Comparison of ENCODE assay signal across 1 cellular context in genomic region chr16:69105501-69106361, GRCh38.
TF ChIP-seq lines count a peak whose summit lies in the region.

Gene HAS3 (plus strand): TSS chr16:69105653. CDS start chr16:69109396, 3,743 bp downstream.

TF ChIP-seq in HepG2, 621 proteins besides CTCF, POLR2A, EP300 and RAD21 (continued from another document):
- peak; percentile 34 for TF ChIP-seq XRCC5 (optimal IDR thresholded peaks at IDR 0.05; ENCODE audit: low read length)
- TF ChIP-seq ZNF639 (CRISPR knock-in tag; conservative IDR thresholded peaks at IDR 0.05), result no peak
- peak; percentile 58 for TF ChIP-seq POLR2G (IDR thresholded peaks at IDR 0.05; ENCODE audit: low read depth, low read length)
- no peak for TF ChIP-seq ZNF761 (CRISPR knock-in tag; conservative IDR thresholded peaks at IDR 0.05)
- 0 out of 2 replicates have a peak, but pooled peaks have one; percentile 33 for TF ChIP-seq ZNF839 (CRISPR knock-in tag; IDR thresholded peaks at IDR 0.05; ENCODE audit: borderline replicate concordance)
- TF ChIP-seq ELF3 (CRISPR knock-in tag; IDR thresholded peaks at IDR 0.05), result no peak
- peak; percentile 39 for TF ChIP-seq HNRNPK (IDR thresholded peaks at IDR 0.05; ENCODE audit: low read depth, low read length, poor library complexity, severe bottlenecking)
- peak; percentile 43; the same call in 1 of the 2 replicates for TF ChIP-seq ZNF572 (CRISPR knock-in tag; IDR thresholded peaks at IDR 0.05)
- TF ChIP-seq ZBTB44 (CRISPR knock-in tag; IDR thresholded peaks at IDR 0.05), result no peak
- peak; percentile 53; the same call in 1 of the 2 replicates for TF ChIP-seq BORCS8-MEF2B (CRISPR knock-in tag; IDR thresholded peaks at IDR 0.05)
- TF ChIP-seq RXRA (CRISPR knock-in tag; IDR thresholded peaks at IDR 0.05), result peak; percentile 33; the same call in 1 of the 2 replicates
- TF ChIP-seq ZMYM4 (CRISPR knock-in tag; IDR thresholded peaks at IDR 0.05), result peak; percentile 20; the same call in 1 of the 2 replicates
- no peak for TF ChIP-seq ZNF460 (CRISPR knock-in tag; IDR thresholded peaks at IDR 0.05; ENCODE audit: borderline replicate concordance)
- TF ChIP-seq GLI4 (CRISPR knock-in tag; IDR thresholded peaks at IDR 0.05; ENCODE audit: borderline replicate concordance), result no peak
- peak; percentile 53; the same call in 1 of the 2 replicates for TF ChIP-seq SRY (CRISPR knock-in tag; IDR thresholded peaks at IDR 0.05)
- no peak for TF ChIP-seq SNAI1 (CRISPR knock-in tag; IDR thresholded peaks at IDR 0.05; ENCODE audit: borderline replicate concordance)
- no peak for TF ChIP-seq ZNF343 (CRISPR knock-in tag; IDR thresholded peaks at IDR 0.05)
- no peak for TF ChIP-seq ZNF407 (CRISPR knock-in tag; IDR thresholded peaks at IDR 0.05; ENCODE audit: not compliant biosample characterization)
- TF ChIP-seq ZNF451 (CRISPR knock-in tag; IDR thresholded peaks at IDR 0.05), result no peak
- TF ChIP-seq BHLHE40 (IDR thresholded peaks at IDR 0.05; ENCODE audit: low read length), result peak; percentile 24; the same call in 1 of the 2 replicates
- TF ChIP-seq CHD2 (IDR thresholded peaks at IDR 0.05; ENCODE audit: low read depth, low read length), result no peak
- peak; percentile 60; the same call in 1 of the 2 replicates for TF ChIP-seq EZH2 (conservative IDR thresholded peaks at IDR 0.05; ENCODE audit: low read depth, low read length)
